ENCODE assay signal across 24 cellular contexts in the genomic region with DNA sequence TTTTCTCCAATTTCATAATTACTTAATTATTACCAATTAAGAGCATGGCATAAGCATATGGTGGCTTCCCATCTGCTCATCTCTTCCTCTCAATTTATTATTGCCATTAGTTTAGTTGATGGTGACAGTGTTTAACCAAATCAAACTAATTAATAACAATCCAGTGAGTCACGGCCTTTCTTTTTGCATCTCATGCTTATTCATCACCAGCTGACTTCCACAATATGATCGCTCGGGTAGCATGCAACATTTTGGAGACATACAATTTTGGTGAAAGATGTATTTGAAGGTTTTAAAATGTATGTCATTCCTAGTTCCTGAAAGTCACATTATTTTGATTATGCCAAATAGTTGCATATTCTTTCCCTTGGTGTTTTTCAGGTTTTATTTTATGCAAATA.
"Had no signal": no experiment of that assay in that cellular context is flagged by ENCODE, and none has a peak within 500 bp of the region (broad histone marks: within the 10 kb centered on the region; RNA-seq: fewer than 3 reads in every experiment).

No MANE protein-coding gene starts in this region.

- H3K36me3 Mint-ChIP-seq: activated CD8-positive, alpha-beta memory T cell treated with anti-CD3 and anti-CD28 coated beads, Interleukin-2, amount 10 ng/mL, durations not matched to agents 7 days and 5 days; activated naive CD8-positive, alpha-beta T cell; WTC11 had no signal

- H3K27me3 Mint-ChIP-seq: activated CD8-positive, alpha-beta memory T cell treated with anti-CD3 and anti-CD28 coated beads, Interleukin-2, amount 10 ng/mL, durations not matched to agents 7 days and 5 days; activated T-cell treated with anti-CD3 and anti-CD28 coated beads, Interleukin-2, amount 50 U/mL, for 24 hours had no signal

- H3K27ac Mint-ChIP-seq: activated CD8-positive, alpha-beta memory T cell treated with anti-CD3 and anti-CD28 coated beads, Interleukin-2, amount 10 ng/mL, durations not matched to agents 7 days and 5 days; activated naive CD8-positive, alpha-beta T cell; activated T-cell treated with anti-CD3 and anti-CD28 coated beads, Interleukin-2, amount 50 U/mL, for 24 hours; activated T-helper 1 cell treated with anti-CD3 and anti-CD28 coated beads, Interleukin-12 subunit alpha, Interleukin-12 subunit beta, Interleukin-2, Interleukin-4 antibody, amounts not matched to agents 30 ng/mL and 10 ng/mL and 1 ng/mL, durations not matched to agents 14 hours and 24 hours and 36 hours; T-helper 1 cell treated with Interleukin-12 subunit alpha and Interleukin-12 subunit beta and Interleukin-4 antibody, amounts not matched to agents 30 μg/mL and 1 μg/mL, for 36 hours; WTC11 had no signal

- H3K4me3 ChIP-seq: Peyer's patch, SJSA1 had no signal

- DNase-seq: activated CD4-positive, alpha-beta T cell treated with anti-CD3 and anti-CD28 coated beads for 48 hours; activated CD4-positive, alpha-beta T cell treated with anti-CD3 and anti-CD28 coated beads, Interleukin-2, amount 50 U/mL, for 48 hours; activated CD4-positive, CD25-positive, alpha-beta regulatory T cell treated with anti-CD3 and anti-CD28 coated beads, Interleukin-2, amount 50 U/mL, for 72 hours; activated CD8-positive, alpha-beta memory T cell treated with anti-CD3 and anti-CD28 coated beads, Interleukin-2, amount 10 ng/mL, durations not matched to agents 7 days and 5 days; activated effector memory CD4-positive, alpha-beta T cell treated with Interleukin-2 at 50 U/mL for 16 hours; activated naive CD4-positive, alpha-beta T cell; activated T-cell treated with anti-CD3 and anti-CD28 coated beads, Interleukin-2, amount 50 U/mL, for 24 hours; amygdala; brain microvascular endothelial cell; cerebellar nuclear complex; MM.1S; NCI-H146; NCI-H2029; NCI-H2107; NCI-H510A treated with DMSO at 0.1 percent for 48 hours; Peyer's patch; SHP77; SW 1271 had no signal

- ATAC-seq: activated CD8-positive, alpha-beta memory T cell treated with anti-CD3 and anti-CD28 coated beads, Interleukin-2, amount 10 ng/mL, durations not matched to agents 7 days and 5 days; SK-N-SH treated with all-trans-retinoic acid at 6 μM for 48 hours; WTC11 had no signal

- H3K4me1 Mint-ChIP-seq: activated CD8-positive, alpha-beta memory T cell treated with anti-CD3 and anti-CD28 coated beads, Interleukin-2, amount 10 ng/mL, durations not matched to agents 7 days and 5 days; WTC11 had no signal

- H3K4me3 Mint-ChIP-seq: activated CD8-positive, alpha-beta memory T cell treated with anti-CD3 and anti-CD28 coated beads, Interleukin-2, amount 10 ng/mL, durations not matched to agents 7 days and 5 days; activated naive CD8-positive, alpha-beta T cell; activated T-cell treated with anti-CD3 and anti-CD28 coated beads, Interleukin-2, amount 50 U/mL, for 24 hours; activated T-helper 1 cell treated with anti-CD3 and anti-CD28 coated beads, Interleukin-12 subunit alpha, Interleukin-12 subunit beta, Interleukin-2, Interleukin-4 antibody, amounts not matched to agents 30 ng/mL and 10 ng/mL and 1 ng/mL, durations not matched to agents 14 hours and 24 hours and 36 hours; T-helper 1 cell treated with Interleukin-12 subunit alpha and Interleukin-12 subunit beta and Interleukin-4 antibody, amounts not matched to agents 30 μg/mL and 1 μg/mL, for 36 hours; WTC11 had no signal
